1 cellular context compared by ENCODE assay signal in the genomic region with DNA sequence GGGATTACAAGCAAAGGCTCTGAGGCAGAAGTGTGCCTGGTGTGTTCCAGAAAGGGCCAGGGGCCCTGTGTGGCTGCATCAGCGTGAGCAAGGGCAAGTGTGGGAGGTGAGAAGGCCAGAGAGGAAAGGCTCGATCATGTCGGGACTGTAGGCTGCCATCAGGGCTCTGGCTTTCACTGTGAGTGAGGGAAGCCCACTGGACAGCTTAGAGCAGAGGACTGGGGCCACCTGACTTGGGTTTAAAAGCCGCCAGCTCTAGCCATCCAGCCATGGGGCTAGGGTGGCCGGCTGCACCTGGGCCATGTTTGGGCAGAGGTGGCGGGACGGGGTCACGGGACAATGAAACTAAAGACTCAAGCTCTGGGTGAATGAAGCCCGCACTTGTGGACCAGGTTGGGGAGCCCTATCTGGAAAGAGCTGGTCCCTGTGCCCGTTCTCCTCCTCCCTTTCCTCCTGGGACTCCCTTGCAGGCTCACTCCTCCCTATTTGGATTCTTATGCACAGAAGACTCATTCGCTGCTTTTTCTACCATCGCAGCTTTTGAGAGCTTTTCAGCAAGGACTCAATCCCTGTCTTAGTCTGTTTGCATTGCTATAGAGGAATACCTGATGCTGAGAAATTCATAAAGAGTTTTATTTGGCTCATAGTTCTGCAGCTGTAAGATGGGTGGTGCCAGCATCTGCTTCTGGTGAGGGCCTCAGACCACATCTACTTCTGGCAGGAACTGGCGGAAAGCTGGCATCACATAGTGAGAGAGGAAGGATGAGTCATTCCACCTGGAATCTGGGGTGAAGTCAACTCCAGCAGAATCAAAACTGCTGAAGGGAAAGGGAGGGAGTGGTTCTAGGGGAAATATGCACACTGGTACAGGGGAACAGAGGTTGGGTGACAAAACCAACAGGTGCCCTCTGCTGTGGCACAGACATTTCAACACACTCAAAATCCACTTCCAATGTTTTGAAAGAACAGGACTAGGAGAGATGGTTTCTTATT.
TF ChIP-seq lines count a peak whose summit lies in the region.

No MANE protein-coding gene starts in this region.

TF ChIP-seq in SK-N-SH treated with all-trans-retinoic acid at 6 μM for 48 hours, 23 proteins besides CTCF, POLR2A, EP300 and RAD21 (continued from another document):
- TF ChIP-seq, protein P1, sequence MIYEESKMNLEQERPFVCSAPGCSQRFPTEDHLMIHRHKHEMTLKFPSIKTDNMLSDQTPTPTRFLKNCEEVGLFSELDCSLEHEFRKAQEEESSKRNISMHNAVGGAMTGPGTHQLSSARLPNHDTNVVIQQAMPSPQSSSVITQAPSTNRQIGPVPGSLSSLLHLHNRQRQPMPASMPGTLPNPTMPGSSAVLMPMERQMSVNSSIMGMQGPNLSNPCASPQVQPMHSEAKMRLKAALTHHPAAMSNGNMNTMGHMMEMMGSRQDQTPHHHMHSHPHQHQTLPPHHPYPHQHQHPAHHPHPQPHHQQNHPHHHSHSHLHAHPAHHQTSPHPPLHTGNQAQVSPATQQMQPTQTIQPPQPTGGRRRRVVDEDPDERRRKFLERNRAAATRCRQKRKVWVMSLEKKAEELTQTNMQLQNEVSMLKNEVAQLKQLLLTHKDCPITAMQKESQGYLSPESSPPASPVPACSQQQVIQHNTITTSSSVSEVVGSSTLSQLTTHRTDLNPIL (CRISPR knock-in tag; IDR thresholded peaks at IDR 0.05; ENCODE audit: low read depth): no peak
- TF ChIP-seq PATZ1 (CRISPR knock-in tag; IDR thresholded peaks at IDR 0.05; ENCODE audit: borderline replicate concordance) (no peak), ZFP30 (CRISPR knock-in tag; IDR thresholded peaks at IDR 0.05) (no peak)
